ENCODE assay signal across 1 cellular context in genomic region chr3:39318311-39318710, GRCh38.
TF ChIP-seq lines count a peak whose summit lies in the region.

No MANE protein-coding gene starts in this region.

TF ChIP-seq in SK-N-SH, 30 proteins besides CTCF, POLR2A, EP300 and RAD21:
- no peak for TF ChIP-seq ZBTB33 (IDR thresholded peaks at IDR 0.05; ENCODE audit: borderline replicate concordance, low read depth)
- no peak for TF ChIP-seq MAX (IDR thresholded peaks at IDR 0.05; ENCODE audit: low read depth)
- no peak for TF ChIP-seq RXRA (IDR thresholded peaks at IDR 0.05; ENCODE audit: borderline replicate concordance, low read depth)
- no peak for TF ChIP-seq NFIC (IDR thresholded peaks at IDR 0.05; ENCODE audit: borderline replicate concordance)
- no peak for TF ChIP-seq JUND (IDR thresholded peaks at IDR 0.05)
- TF ChIP-seq MEF2A (IDR thresholded peaks at IDR 0.05; ENCODE audit: borderline replicate concordance, low read depth) = no peak
- TF ChIP-seq RFX5 (IDR thresholded peaks at IDR 0.05; ENCODE audit: low read length) = no peak
- TF ChIP-seq GATA2 (CRISPR knock-in tag; IDR thresholded peaks at IDR 0.05) = no peak
- TF ChIP-seq USF2 (IDR thresholded peaks at IDR 0.05; ENCODE audit: borderline replicate concordance, low read depth, low read length) = no peak
- no peak for TF ChIP-seq SIN3A (IDR thresholded peaks at IDR 0.05; ENCODE audit: borderline replicate concordance, low read depth, low read length)
- no peak for TF ChIP-seq TCF12 (IDR thresholded peaks at IDR 0.05)
- no peak for TF ChIP-seq USF1 (IDR thresholded peaks at IDR 0.05; ENCODE audit: borderline replicate concordance, low read depth)
- TF ChIP-seq YY1 (IDR thresholded peaks at IDR 0.05; ENCODE audit: low read depth) = no peak
- no peak for TF ChIP-seq TEAD4 (IDR thresholded peaks at IDR 0.05; ENCODE audit: borderline replicate concordance, insufficient read depth)
